Comparison of ENCODE assay signal across 14 cellular contexts in genomic region chr18:76819411-76820136, GRCh38. TPM values are rescaled to one million over a fixed set of nuclear protein-coding genes. Genes with fewer than 3 reads are reported as not detected.
DNase-seq lines count a peak whose midpoint lies in the region; FAIRE-seq and TF ChIP-seq lines count a peak whose summit lies in the region.
"Had no signal": no experiment of that assay in that cellular context is flagged by ENCODE, and none has a peak within 500 bp of the region (broad histone marks: within the 10 kb centered on the region; RNA-seq: fewer than 3 reads in every experiment).

No MANE protein-coding gene starts in this region.

- H3K36me3 Mint-ChIP-seq in activated T-cell treated with anti-CD3 and anti-CD28 coated beads, Interleukin-2, amount 50 U/mL, for 24 hours (ENCODE audit: low read depth), result peaks cover 51% of the 10 kb centered on the region
- H3K36me3 Mint-ChIP-seq in astrocyte (ENCODE audit: low read depth, unreplicated experiment) (peaks cover 5% of the 10 kb centered on the region), progenitor cell of endocrine pancreas (ENCODE audit: insufficient read depth) (peaks cover 10% of the 10 kb centered on the region)

- H3K4me1 Mint-ChIP-seq in activated T-cell treated with anti-CD3 and anti-CD28 coated beads, Interleukin-2, amount 50 U/mL, for 24 hours (ENCODE audit: low read depth), result peaks cover 43% of the 10 kb centered on the region
- H3K4me1 Mint-ChIP-seq in astrocyte (ENCODE audit: low read depth, unreplicated experiment), result peaks cover 13% of the 10 kb centered on the region
- peaks cover 17% of the 10 kb centered on the region for H3K4me1 Mint-ChIP-seq in progenitor cell of endocrine pancreas (ENCODE audit: low read depth)

- DNase-seq in activated T-cell treated with anti-CD3 and anti-CD28 coated beads, Interleukin-2, amount 50 U/mL, for 24 hours, result no peak
- DNase-seq in activated T-cell treated with anti-CD3 and anti-CD28 coated beads for 4 hours, result no peak
- no peak for DNase-seq in Karpas-422
- DNase-seq in astrocyte (ENCODE audit: low read depth), result no peak
- DNase-seq in progenitor cell of endocrine pancreas (ENCODE audit: low spot score, unreplicated experiment), result no peak
- no peak for DNase-seq in H4 (ENCODE audit: low spot score)
- no peak for DNase-seq in hypothalamus (lab: John Stamatoyannopoulos, UW)
- DNase-seq in D341Med (ENCODE audit: low spot score), result no peak
- DNase-seq: kidney glomerular epithelial cell, NCI-H446 treated with DMSO at 0.1 percent for 48 hours, spleen had no signal

- no peaks in the 10 kb centered on the region for H3K9me3 Mint-ChIP-seq in activated T-cell treated with anti-CD3 and anti-CD28 coated beads, Interleukin-2, amount 50 U/mL, for 24 hours
- no peaks in the 10 kb centered on the region for H3K9me3 Mint-ChIP-seq in astrocyte (ENCODE audit: unreplicated experiment)
- H3K9me3 Mint-ChIP-seq in progenitor cell of endocrine pancreas (ENCODE audit: low read depth), result no peaks in the 10 kb centered on the region

- 0 out of 2 replicates have a peak overlapping the region, but pooled peaks have one; percentile 29 for H3K9ac ChIP-seq in Karpas-422 (ENCODE audit: low read length)
- H3K9ac ChIP-seq in astrocyte (ENCODE audit: low read length), result no peak overlapping the region

- H3K9me3 ChIP-seq in Karpas-422 (ENCODE audit: low read length) (no peaks in the 10 kb centered on the region), astrocyte (ENCODE audit: insufficient read depth, low read depth, low read length) (no peaks in the 10 kb centered on the region)
- H3K9me3 ChIP-seq: adrenal gland, spleen had no signal

- H3K4me3 ChIP-seq in Karpas-422 (ENCODE audit: low read length) (peak overlapping the region; percentile 100; the same call in 1 of the 2 replicates), astrocyte (ENCODE audit: insufficient read depth, low read depth, low read length) (no peak overlapping the region)
- H3K4me3 ChIP-seq: adrenal gland had no signal

- no peaks in the 10 kb centered on the region for H3K9me2 ChIP-seq in Karpas-422 (replicated peaks; ENCODE audit: insufficient read depth, low read length)

- H3K4me1 ChIP-seq in Karpas-422 (ENCODE audit: low read length) (peaks cover 33% of the 10 kb centered on the region), astrocyte (ENCODE audit: insufficient read depth, low read length) (peaks cover 10% of the 10 kb centered on the region)

- H3K27me3 ChIP-seq in Karpas-422 (ENCODE audit: low read length) (no peaks in the 10 kb centered on the region), astrocyte (ENCODE audit: insufficient read depth, low read length) (no peaks in the 10 kb centered on the region)
- H3K27me3 ChIP-seq: adrenal gland, spleen had no signal

- TF ChIP-seq CTCF in astrocyte (IDR thresholded peaks at IDR 0.05; ENCODE audit: insufficient read depth, low read depth, low read length), result no peak
- no peak for TF ChIP-seq CTCF in progenitor cell of endocrine pancreas (IDR thresholded peaks at IDR 0.05; ENCODE audit: unreplicated experiment)

- H3K4me2 ChIP-seq in Karpas-422 (ENCODE audit: low read depth, low read length, poor library complexity, severe bottlenecking) (peak overlapping the region; percentile 99), astrocyte (ENCODE audit: low read length) (peak overlapping the region; percentile 22)

- peak overlapping the region; percentile 12 for H3K27ac Mint-ChIP-seq in activated T-cell treated with anti-CD3 and anti-CD28 coated beads, Interleukin-2, amount 50 U/mL, for 24 hours
- H3K27ac Mint-ChIP-seq in astrocyte (ENCODE audit: unreplicated experiment) (no peak overlapping the region), progenitor cell of endocrine pancreas (no peak overlapping the region)

- no peaks in the 10 kb centered on the region for H3K27me3 Mint-ChIP-seq in activated T-cell treated with anti-CD3 and anti-CD28 coated beads, Interleukin-2, amount 50 U/mL, for 24 hours
- H3K27me3 Mint-ChIP-seq in astrocyte (ENCODE audit: low read depth, unreplicated experiment) (no peaks in the 10 kb centered on the region), progenitor cell of endocrine pancreas (no peaks in the 10 kb centered on the region)

- peaks cover 71% of the 10 kb centered on the region for H3K79me2 ChIP-seq in Karpas-422 (ENCODE audit: low read length)
- H3K79me2 ChIP-seq in astrocyte (ENCODE audit: insufficient read depth, low read length), result peaks cover 65% of the 10 kb centered on the region

- FAIRE-seq in astrocyte (lab: Jason Lieb, UNC), result no peak
- FAIRE-seq: frontal cortex, urothelium cell line had no signal

- H3K4me3 Mint-ChIP-seq in activated T-cell treated with anti-CD3 and anti-CD28 coated beads, Interleukin-2, amount 50 U/mL, for 24 hours, result peak overlapping the region; percentile 92
- peak overlapping the region; percentile 3 for H3K4me3 Mint-ChIP-seq in astrocyte (ENCODE audit: unreplicated experiment)
- peak overlapping the region; percentile 45 for H3K4me3 Mint-ChIP-seq in progenitor cell of endocrine pancreas (ENCODE audit: low read depth)

- H2AFZ ChIP-seq in Karpas-422 (ENCODE audit: low read length) (no peak overlapping the region), astrocyte (ENCODE audit: low read depth, low read length) (no peak overlapping the region)

- H4K20me1 ChIP-seq in Karpas-422 (ENCODE audit: insufficient read depth, low read depth, low read length), result no peaks in the 10 kb centered on the region
- peaks cover 11% of the 10 kb centered on the region for H4K20me1 ChIP-seq in astrocyte (ENCODE audit: insufficient read depth, low read length)

- H3K36me3 ChIP-seq in Karpas-422 (ENCODE audit: insufficient read depth, low read length), result peaks cover 7% of the 10 kb centered on the region; the same call in 1 of the 2 replicates
- peaks cover 4% of the 10 kb centered on the region for H3K36me3 ChIP-seq in astrocyte (ENCODE audit: insufficient read depth, low read length)
- H3K36me3 ChIP-seq: adrenal gland had no signal

- H3K27ac ChIP-seq in Karpas-422 (ENCODE audit: low read length), result peak overlapping the region; percentile 4
- H3K27ac ChIP-seq in astrocyte (ENCODE audit: low read depth, low read length), result no peak overlapping the region
- H3K27ac ChIP-seq: adrenal gland, spleen had no signal

RNA-seq across cellular contexts. Expression of gene ZNF236, which starts 2.8 kb away (rescaled TPM):
- 27.1 and 28.7 TPM in 2 replicates for total RNA-seq in Karpas-422 (2014; rRNA removed; shearing (Covaris generic); ENCODE audit: low replicate concordance)
- total RNA-seq in astrocyte (10.9 and 13.3 TPM in 2 replicates), progenitor cell of endocrine pancreas (28.9 and 32.5 TPM in 2 replicates)
- total RNA-seq in H4 (2014; rRNA removed; shearing (Covaris generic)), result 2.7 and 4.9 TPM in 2 replicates

Comparison
In these comparisons a context has a peak if more than half of its experiments do, and no peak if none do; other contexts are left out.
1. H3K4me3 Mint-ChIP-seq: peak in every context shown above with its lines; median percentile 92 in activated T-cell treated with anti-CD3 and anti-CD28 coated beads, Interleukin-2, amount 50 U/mL, for 24 hours; 45 in progenitor cell of endocrine pancreas; 3 in astrocyte.